ENCODE assay signal across 1 cellular context in the genomic region with DNA sequence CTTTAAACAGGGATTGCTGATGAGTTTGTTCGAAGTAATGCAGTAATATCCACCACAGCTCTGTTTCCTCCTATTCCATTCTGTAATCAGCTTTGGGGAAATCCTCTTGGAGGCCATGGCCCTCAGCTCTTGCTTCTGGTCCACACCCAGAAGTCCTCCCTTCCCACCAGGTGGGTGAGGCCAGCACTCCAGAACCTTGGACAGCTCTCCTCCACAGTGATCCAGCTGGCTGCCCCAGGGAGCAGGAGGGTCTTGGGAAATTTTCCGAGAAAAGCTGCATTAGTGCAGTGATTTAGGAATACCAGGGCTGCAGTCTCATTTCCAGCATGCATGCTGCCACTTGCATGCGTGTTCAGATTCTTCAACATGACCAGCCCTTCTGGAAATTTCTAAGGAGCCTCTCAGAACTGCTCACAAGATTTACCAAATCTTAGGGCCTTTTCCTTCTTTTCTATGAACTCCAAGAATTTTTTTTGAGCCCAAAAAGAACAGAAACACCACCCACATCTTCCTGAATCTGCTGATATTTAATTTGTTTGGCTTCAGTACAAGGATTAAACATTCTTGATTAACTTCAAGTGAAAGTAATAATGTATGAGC.
TF ChIP-seq lines count a peak whose summit lies in the region.

No MANE protein-coding gene starts in this region.

TF ChIP-seq in HepG2, 621 proteins besides CTCF, POLR2A, EP300 and RAD21 (continued from another document and continues in another):
- TF ChIP-seq, protein P1, sequence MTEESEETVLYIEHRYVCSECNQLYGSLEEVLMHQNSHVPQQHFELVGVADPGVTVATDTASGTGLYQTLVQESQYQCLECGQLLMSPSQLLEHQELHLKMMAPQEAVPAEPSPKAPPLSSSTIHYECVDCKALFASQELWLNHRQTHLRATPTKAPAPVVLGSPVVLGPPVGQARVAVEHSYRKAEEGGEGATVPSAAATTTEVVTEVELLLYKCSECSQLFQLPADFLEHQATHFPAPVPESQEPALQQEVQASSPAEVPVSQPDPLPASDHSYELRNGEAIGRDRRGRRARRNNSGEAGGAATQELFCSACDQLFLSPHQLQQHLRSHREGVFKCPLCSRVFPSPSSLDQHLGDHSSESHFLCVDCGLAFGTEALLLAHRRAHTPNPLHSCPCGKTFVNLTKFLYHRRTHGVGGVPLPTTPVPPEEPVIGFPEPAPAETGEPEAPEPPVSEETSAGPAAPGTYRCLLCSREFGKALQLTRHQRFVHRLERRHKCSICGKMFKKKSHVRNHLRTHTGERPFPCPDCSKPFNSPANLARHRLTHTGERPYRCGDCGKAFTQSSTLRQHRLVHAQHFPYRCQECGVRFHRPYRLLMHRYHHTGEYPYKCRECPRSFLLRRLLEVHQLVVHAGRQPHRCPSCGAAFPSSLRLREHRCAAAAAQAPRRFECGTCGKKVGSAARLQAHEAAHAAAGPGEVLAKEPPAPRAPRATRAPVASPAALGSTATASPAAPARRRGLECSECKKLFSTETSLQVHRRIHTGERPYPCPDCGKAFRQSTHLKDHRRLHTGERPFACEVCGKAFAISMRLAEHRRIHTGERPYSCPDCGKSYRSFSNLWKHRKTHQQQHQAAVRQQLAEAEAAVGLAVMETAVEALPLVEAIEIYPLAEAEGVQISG (CRISPR knock-in tag; IDR thresholded peaks at IDR 0.05): peak; percentile 65
- TF ChIP-seq, protein P2, sequence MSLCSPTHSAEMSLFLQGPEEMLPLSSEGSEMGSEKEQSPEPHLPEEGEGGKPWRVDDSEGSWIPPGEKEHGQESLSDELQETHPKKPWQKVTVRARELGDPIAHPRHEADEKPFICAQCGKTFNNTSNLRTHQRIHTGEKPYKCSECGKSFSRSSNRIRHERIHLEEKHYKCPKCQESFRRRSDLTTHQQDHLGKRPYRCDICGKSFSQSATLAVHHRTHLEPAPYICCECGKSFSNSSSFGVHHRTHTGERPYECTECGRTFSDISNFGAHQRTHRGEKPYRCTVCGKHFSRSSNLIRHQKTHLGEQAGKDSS (CRISPR knock-in tag; IDR thresholded peaks at IDR 0.05; ENCODE audit: borderline replicate concordance, low read depth): 0 out of 2 replicates have a peak, but pooled peaks have one; percentile 38
- TF ChIP-seq, protein P3, sequence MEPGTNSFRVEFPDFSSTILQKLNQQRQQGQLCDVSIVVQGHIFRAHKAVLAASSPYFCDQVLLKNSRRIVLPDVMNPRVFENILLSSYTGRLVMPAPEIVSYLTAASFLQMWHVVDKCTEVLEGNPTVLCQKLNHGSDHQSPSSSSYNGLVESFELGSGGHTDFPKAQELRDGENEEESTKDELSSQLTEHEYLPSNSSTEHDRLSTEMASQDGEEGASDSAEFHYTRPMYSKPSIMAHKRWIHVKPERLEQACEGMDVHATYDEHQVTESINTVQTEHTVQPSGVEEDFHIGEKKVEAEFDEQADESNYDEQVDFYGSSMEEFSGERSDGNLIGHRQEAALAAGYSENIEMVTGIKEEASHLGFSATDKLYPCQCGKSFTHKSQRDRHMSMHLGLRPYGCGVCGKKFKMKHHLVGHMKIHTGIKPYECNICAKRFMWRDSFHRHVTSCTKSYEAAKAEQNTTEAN (CRISPR knock-in tag; conservative IDR thresholded peaks at IDR 0.05): peak; percentile 56; the same call in 1 of the 2 replicates
- TF ChIP-seq, protein P4, sequence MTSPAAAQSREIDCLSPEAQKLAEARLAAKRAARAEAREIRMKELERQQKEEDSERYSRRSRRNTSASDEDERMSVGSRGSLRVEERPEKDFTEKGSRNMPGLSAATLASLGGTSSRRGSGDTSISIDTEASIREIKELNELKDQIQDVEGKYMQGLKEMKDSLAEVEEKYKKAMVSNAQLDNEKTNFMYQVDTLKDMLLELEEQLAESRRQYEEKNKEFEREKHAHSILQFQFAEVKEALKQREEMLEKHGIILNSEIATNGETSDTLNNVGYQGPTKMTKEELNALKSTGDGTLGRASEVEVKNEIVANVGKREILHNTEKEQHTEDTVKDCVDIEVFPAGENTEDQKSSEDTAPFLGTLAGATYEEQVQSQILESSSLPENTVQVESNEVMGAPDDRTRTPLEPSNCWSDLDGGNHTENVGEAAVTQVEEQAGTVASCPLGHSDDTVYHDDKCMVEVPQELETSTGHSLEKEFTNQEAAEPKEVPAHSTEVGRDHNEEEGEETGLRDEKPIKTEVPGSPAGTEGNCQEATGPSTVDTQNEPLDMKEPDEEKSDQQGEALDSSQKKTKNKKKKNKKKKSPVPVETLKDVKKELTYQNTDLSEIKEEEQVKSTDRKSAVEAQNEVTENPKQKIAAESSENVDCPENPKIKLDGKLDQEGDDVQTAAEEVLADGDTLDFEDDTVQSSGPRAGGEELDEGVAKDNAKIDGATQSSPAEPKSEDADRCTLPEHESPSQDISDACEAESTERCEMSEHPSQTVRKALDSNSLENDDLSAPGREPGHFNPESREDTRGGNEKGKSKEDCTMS (CRISPR knock-in tag; conservative IDR thresholded peaks at IDR 0.05): 0 out of 2 replicates have a peak, but pooled peaks have one; percentile 56
- TF ChIP-seq ZNF746 (CRISPR knock-in tag; IDR thresholded peaks at IDR 0.05) (peak; percentile 36; the same call in 1 of the 2 replicates), ATF7-NPFF (CRISPR knock-in tag; IDR thresholded peaks at IDR 0.05; ENCODE audit: low read depth) (peak; percentile 61; the same call in 1 of the 2 replicates), SIX4 (CRISPR knock-in tag; IDR thresholded peaks at IDR 0.05) (0 out of 2 replicates have a peak, but pooled peaks have one; percentile 44), NR1H2 (CRISPR knock-in tag; IDR thresholded peaks at IDR 0.05; ENCODE audit: borderline replicate concordance, low read depth) (no peak), HOXD1 (CRISPR knock-in tag; IDR thresholded peaks at IDR 0.05) (0 out of 2 replicates have a peak, but pooled peaks have one; percentile 59), U2AF2 (IDR thresholded peaks at IDR 0.05; ENCODE audit: low read depth, low read length) (no peak), NFYB (CRISPR knock-in tag; IDR thresholded peaks at IDR 0.05) (0 out of 2 replicates have a peak, but pooled peaks have one; percentile 34), KDM4B (CRISPR knock-in tag; IDR thresholded peaks at IDR 0.05) (0 out of 2 replicates have a peak, but pooled peaks have one; percentile 37), SOX6 (IDR thresholded peaks at IDR 0.05) (no peak), SOX6 (CRISPR knock-in tag; IDR thresholded peaks at IDR 0.05) (no peak), EHMT2 (IDR thresholded peaks at IDR 0.05; ENCODE audit: borderline replicate concordance, low read depth, low read length) (peak; percentile 97), ZNF614 (CRISPR knock-in tag; IDR thresholded peaks at IDR 0.05; ENCODE audit: borderline replicate concordance) (peak; percentile 53; the same call in 1 of the 2 replicates), TSC22D2 (CRISPR knock-in tag; IDR thresholded peaks at IDR 0.05; ENCODE audit: borderline replicate concordance) (peak; percentile 73; the same call in 1 of the 2 replicates)
- TF ChIP-seq, protein P5, sequence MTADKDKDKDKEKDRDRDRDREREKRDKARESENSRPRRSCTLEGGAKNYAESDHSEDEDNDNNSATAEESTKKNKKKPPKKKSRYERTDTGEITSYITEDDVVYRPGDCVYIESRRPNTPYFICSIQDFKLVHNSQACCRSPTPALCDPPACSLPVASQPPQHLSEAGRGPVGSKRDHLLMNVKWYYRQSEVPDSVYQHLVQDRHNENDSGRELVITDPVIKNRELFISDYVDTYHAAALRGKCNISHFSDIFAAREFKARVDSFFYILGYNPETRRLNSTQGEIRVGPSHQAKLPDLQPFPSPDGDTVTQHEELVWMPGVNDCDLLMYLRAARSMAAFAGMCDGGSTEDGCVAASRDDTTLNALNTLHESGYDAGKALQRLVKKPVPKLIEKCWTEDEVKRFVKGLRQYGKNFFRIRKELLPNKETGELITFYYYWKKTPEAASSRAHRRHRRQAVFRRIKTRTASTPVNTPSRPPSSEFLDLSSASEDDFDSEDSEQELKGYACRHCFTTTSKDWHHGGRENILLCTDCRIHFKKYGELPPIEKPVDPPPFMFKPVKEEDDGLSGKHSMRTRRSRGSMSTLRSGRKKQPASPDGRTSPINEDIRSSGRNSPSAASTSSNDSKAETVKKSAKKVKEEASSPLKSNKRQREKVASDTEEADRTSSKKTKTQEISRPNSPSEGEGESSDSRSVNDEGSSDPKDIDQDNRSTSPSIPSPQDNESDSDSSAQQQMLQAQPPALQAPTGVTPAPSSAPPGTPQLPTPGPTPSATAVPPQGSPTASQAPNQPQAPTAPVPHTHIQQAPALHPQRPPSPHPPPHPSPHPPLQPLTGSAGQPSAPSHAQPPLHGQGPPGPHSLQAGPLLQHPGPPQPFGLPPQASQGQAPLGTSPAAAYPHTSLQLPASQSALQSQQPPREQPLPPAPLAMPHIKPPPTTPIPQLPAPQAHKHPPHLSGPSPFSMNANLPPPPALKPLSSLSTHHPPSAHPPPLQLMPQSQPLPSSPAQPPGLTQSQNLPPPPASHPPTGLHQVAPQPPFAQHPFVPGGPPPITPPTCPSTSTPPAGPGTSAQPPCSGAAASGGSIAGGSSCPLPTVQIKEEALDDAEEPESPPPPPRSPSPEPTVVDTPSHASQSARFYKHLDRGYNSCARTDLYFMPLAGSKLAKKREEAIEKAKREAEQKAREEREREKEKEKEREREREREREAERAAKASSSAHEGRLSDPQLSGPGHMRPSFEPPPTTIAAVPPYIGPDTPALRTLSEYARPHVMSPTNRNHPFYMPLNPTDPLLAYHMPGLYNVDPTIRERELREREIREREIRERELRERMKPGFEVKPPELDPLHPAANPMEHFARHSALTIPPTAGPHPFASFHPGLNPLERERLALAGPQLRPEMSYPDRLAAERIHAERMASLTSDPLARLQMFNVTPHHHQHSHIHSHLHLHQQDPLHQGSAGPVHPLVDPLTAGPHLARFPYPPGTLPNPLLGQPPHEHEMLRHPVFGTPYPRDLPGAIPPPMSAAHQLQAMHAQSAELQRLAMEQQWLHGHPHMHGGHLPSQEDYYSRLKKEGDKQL (CRISPR knock-in tag; IDR thresholded peaks at IDR 0.05; ENCODE audit: low read depth): no peak
- TF ChIP-seq, protein P6, sequence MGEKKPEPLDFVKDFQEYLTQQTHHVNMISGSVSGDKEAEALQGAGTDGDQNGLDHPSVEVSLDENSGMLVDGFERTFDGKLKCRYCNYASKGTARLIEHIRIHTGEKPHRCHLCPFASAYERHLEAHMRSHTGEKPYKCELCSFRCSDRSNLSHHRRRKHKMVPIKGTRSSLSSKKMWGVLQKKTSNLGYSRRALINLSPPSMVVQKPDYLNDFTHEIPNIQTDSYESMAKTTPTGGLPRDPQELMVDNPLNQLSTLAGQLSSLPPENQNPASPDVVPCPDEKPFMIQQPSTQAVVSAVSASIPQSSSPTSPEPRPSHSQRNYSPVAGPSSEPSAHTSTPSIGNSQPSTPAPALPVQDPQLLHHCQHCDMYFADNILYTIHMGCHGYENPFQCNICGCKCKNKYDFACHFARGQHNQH (CRISPR knock-in tag; IDR thresholded peaks at IDR 0.05): peak; percentile 77; the same call in 1 of the 2 replicates
- TF ChIP-seq, protein P7, sequence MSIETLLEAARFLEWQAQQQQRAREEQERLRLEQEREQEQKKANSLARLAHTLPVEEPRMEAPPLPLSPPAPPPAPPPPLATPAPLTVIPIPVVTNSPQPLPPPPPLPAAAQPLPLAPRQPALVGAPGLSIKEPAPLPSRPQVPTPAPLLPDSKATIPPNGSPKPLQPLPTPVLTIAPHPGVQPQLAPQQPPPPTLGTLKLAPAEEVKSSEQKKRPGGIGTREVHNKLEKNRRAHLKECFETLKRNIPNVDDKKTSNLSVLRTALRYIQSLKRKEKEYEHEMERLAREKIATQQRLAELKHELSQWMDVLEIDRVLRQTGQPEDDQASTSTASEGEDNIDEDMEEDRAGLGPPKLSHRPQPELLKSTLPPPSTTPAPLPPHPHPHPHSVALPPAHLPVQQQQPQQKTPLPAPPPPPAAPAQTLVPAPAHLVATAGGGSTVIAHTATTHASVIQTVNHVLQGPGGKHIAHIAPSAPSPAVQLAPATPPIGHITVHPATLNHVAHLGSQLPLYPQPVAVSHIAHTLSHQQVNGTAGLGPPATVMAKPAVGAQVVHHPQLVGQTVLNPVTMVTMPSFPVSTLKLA (IDR thresholded peaks at IDR 0.05): no peak
- TF ChIP-seq, protein P8, sequence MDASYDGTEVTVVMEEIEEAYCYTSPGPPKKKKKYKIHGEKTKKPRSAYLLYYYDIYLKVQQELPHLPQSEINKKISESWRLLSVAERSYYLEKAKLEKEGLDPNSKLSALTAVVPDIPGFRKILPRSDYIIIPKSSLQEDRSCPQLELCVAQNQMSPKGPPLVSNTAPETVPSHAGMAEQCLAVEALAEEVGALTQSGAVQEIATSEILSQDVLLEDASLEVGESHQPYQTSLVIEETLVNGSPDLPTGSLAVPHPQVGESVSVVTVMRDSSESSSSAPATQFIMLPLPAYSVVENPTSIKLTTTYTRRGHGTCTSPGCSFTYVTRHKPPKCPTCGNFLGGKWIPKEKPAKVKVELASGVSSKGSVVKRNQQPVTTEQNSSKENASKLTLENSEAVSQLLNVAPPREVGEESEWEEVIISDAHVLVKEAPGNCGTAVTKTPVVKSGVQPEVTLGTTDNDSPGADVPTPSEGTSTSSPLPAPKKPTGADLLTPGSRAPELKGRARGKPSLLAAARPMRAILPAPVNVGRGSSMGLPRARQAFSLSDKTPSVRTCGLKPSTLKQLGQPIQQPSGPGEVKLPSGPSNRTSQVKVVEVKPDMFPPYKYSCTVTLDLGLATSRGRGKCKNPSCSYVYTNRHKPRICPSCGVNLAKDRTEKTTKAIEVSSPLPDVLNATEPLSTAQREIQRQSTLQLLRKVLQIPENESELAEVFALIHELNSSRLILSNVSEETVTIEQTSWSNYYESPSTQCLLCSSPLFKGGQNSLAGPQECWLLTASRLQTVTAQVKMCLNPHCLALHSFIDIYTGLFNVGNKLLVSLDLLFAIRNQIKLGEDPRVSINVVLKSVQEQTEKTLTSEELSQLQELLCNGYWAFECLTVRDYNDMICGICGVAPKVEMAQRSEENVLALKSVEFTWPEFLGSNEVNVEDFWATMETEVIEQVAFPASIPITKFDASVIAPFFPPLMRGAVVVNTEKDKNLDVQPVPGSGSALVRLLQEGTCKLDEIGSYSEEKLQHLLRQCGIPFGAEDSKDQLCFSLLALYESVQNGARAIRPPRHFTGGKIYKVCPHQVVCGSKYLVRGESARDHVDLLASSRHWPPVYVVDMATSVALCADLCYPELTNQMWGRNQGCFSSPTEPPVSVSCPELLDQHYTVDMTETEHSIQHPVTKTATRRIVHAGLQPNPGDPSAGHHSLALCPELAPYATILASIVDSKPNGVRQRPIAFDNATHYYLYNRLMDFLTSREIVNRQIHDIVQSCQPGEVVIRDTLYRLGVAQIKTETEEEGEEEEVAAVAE (CRISPR knock-in tag; IDR thresholded peaks at IDR 0.05; ENCODE audit: borderline replicate concordance): peak; percentile 79
- TF ChIP-seq, protein P9, sequence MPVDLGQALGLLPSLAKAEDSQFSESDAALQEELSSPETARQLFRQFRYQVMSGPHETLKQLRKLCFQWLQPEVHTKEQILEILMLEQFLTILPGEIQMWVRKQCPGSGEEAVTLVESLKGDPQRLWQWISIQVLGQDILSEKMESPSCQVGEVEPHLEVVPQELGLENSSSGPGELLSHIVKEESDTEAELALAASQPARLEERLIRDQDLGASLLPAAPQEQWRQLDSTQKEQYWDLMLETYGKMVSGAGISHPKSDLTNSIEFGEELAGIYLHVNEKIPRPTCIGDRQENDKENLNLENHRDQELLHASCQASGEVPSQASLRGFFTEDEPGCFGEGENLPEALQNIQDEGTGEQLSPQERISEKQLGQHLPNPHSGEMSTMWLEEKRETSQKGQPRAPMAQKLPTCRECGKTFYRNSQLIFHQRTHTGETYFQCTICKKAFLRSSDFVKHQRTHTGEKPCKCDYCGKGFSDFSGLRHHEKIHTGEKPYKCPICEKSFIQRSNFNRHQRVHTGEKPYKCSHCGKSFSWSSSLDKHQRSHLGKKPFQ (CRISPR knock-in tag; IDR thresholded peaks at IDR 0.05; ENCODE audit: insufficient replicate concordance): peak; percentile 44
- TF ChIP-seq, protein P10, sequence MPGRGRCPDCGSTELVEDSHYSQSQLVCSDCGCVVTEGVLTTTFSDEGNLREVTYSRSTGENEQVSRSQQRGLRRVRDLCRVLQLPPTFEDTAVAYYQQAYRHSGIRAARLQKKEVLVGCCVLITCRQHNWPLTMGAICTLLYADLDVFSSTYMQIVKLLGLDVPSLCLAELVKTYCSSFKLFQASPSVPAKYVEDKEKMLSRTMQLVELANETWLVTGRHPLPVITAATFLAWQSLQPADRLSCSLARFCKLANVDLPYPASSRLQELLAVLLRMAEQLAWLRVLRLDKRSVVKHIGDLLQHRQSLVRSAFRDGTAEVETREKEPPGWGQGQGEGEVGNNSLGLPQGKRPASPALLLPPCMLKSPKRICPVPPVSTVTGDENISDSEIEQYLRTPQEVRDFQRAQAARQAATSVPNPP (CRISPR knock-in tag; IDR thresholded peaks at IDR 0.05): no peak
